8 cellular contexts compared by ENCODE assay signal in genomic region chr2:157876066-157876770, GRCh38. TPM values are rescaled to one million over a fixed set of nuclear protein-coding genes. Genes with fewer than 3 reads are reported as not detected.
DNase-seq lines count a peak whose midpoint lies in the region; ATAC-seq, FAIRE-seq and TF ChIP-seq lines count a peak whose summit lies in the region.

Gene ACVR1, minus strand, starts transcription at chr2:157876330. Its CDS starts 76,837 bp downstream, at chr2:157799493.

- H3K4me3 ChIP-seq in right atrium auricular region (peak within 1 kb of the TSS; percentile 78 to 85), prostate gland (peak within 1 kb of the TSS; percentile 76 to 84)

- DNase-seq in GM12892 (ENCODE audit: insufficient read length) (peak; percentile 54), NCI-H146 treated with DMSO at 0.1 percent for 48 hours (lab: John Stamatoyannopoulos, UW; ENCODE audit: unreplicated experiment) (peak; percentile 79), anterior cingulate cortex (lab: John Stamatoyannopoulos, UW) (peak; percentile 53 to 96 (median 90)), right atrium auricular region (ENCODE audit: low spot score) (peak; percentile 96), prostate gland (ENCODE audit: low spot score) (peak; percentile 96), ureter (ENCODE audit: low spot score) (peak; percentile 95)

- H3K36me3 ChIP-seq in right atrium auricular region: no peaks in the 10 kb centered on the region
- no peaks in the 10 kb centered on the region for H3K36me3 ChIP-seq in prostate gland

- no peaks in the 10 kb centered on the region for H3K9me3 ChIP-seq in right atrium auricular region
- no peaks in the 10 kb centered on the region for H3K9me3 ChIP-seq in prostate gland

- peak within 1 kb of the TSS; percentile 93 to 96 for H3K27ac ChIP-seq in right atrium auricular region
- H3K27ac ChIP-seq in prostate gland: peak within 1 kb of the TSS; percentile 88 to 97

- peak; percentile 80 for FAIRE-seq in GM12892 (lab: Jason Lieb, UNC)

- H3K27me3 ChIP-seq in right atrium auricular region: no peaks in the 10 kb centered on the region
- no peaks in the 10 kb centered on the region for H3K27me3 ChIP-seq in prostate gland (replicated peaks; ENCODE audit: insufficient read depth)

- peaks cover 0 to 41% of the 10 kb centered on the region in 2 donors for H3K4me1 ChIP-seq in right atrium auricular region
- peaks cover 7% of the 10 kb centered on the region for H3K4me1 ChIP-seq in prostate gland (replicated peaks)

- peak; percentile 86 for ATAC-seq in HG02870 (IDR thresholded peaks at IDR 0.05; ENCODE audit: unreplicated experiment)

- TF ChIP-seq POLR2A in GM12892 (IDR thresholded peaks at IDR 0.05; ENCODE audit: low read depth, low read length): no peak
- TF ChIP-seq POLR2A in prostate gland (IDR thresholded peaks at IDR 0.05): peak; percentile 80

- WGBS in prostate gland: under 1% methylated on average over 77 of the region's 82 CpGs

- intact Hi-C loops in T-helper 2 cell treated with Interferon-gamma antibody and Interleukin-4, amounts not matched to agents 100 ng/mL and 5 ng/mL, for 36 hours (cut with micrococcal nuclease): loop anchor here (1.0 to 10.0 kb wide), 12 partner anchors 23 to 1839 kb away; partner anchors contain the start of genes CCDC148, CYTIP, MARCHF7 and PKP4
- intact Hi-C loops in prostate gland (cut with DNase I): no loop called here

- TF ChIP-seq CTCF in right atrium auricular region (IDR thresholded peaks at IDR 0.05): peak; percentile 32 to 36
- TF ChIP-seq CTCF in prostate gland (IDR thresholded peaks at IDR 0.05): peak; percentile 11 to 61 (median 30)

RNA-seq across cellular contexts. Expression of gene ACVR1, which starts in this region (rescaled TPM):
- not detected for polyA plus RNA-seq in GM12892 (2012; ENCODE audit: missing spikeins)
- total RNA-seq in T-helper 2 cell treated with Interferon-gamma antibody and Interleukin-4, amounts not matched to agents 100 ng/mL and 5 ng/mL, for 36 hours: 22.7 and 29.5 TPM in 2 replicates
- total RNA-seq in right atrium auricular region (10 to 100 TPM; 34.5 to 36.8 TPM), prostate gland (10 to 100 TPM; 16.0 to 21.5 TPM), ureter (31.7 TPM)

Comparison
In these comparisons a context has a peak if more than half of its experiments do, and no peak if none do; other contexts are left out.
1. Peak in every context shown above with its lines: DNase-seq, ATAC-seq, H3K4me3 ChIP-seq and H3K27ac ChIP-seq.